Comparison of ENCODE assay signal across 10 cellular contexts in the genomic region with DNA sequence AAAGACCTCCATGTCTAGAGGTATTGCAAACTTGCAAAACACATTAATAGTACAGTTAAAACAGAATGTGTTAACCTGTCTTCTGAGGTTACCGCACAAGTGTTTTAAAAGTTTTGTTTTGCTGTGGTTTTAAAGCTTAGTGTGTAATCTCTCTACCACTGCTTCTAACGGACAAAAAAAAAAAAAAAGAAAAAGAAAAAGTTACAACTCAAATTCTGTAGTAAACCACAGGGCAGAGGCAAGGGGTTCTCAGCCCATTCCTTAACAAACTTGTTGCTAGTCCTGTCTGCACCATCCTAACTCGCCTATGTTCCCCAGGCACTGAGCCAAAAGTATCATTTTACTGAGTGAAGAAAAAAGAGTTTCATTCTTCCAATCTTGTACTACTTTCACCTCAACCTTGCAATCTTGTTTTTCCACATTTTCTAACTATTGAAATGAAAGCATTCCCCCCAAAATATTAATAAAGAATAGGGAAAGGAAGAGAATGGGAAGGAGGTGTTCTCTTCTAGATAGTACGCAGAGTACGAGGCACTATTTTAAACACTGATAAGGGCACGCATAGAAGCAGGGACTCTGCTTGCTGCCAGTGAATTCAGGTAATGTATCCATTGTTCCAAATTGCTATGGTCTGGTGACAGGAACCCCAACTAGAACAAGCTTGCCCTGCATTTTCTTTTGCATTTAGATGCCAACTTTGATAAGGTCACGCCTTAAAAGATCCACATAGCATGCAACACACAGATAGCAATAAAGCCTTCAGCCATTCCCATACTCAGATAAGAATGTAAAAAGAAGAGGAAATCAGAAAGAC. TPM values are rescaled to one million over a fixed set of nuclear protein-coding genes. Genes with fewer than 3 reads are reported as not detected.
DNase-seq lines count a peak whose midpoint lies in the region; ATAC-seq and TF ChIP-seq lines count a peak whose summit lies in the region.
"Had no signal": no experiment of that assay in that cellular context is flagged by ENCODE, and none has a peak within 500 bp of the region (broad histone marks: within the 10 kb centered on the region; RNA-seq: fewer than 3 reads in every experiment).

No MANE protein-coding gene starts in this region.

- no peak for TF ChIP-seq EP300 in suprapubic skin (IDR thresholded peaks at IDR 0.05)

- H3K4me1 Mint-ChIP-seq in activated T-cell treated with anti-CD3 and anti-CD28 coated beads, Interleukin-2, amount 50 U/mL, for 72 hours (ENCODE audit: low read depth) = peaks cover 35% of the 10 kb centered on the region
- H3K4me1 Mint-ChIP-seq in activated B cell treated with CpG ODN at 0.5 μM for 24 hours = peaks cover 40% of the 10 kb centered on the region
- H3K4me1 Mint-ChIP-seq: CD14-positive monocyte had no signal

- H3K9me3 ChIP-seq in suprapubic skin = no peaks in the 10 kb centered on the region
- H3K9me3 ChIP-seq: tibial nerve had no signal

- H3K4me3 ChIP-seq in suprapubic skin = no peak overlapping the region
- H3K4me3 ChIP-seq: tibial nerve had no signal

- DNase-seq in activated T-cell treated with anti-CD3 and anti-CD28 coated beads, Interleukin-2, amount 50 U/mL, for 72 hours = no peak
- no peak for DNase-seq in activated T-cell treated with anti-CD3 and anti-CD28 coated beads, Interleukin-2, amount 50 U/mL, for 48 hours
- no peak for DNase-seq in activated B cell treated with CpG ODN at 0.5 μM for 24 hours
- DNase-seq in left ventricle myocardium superior = no peak
- no peak for DNase-seq in suprapubic skin (ENCODE audit: low spot score in 2 of 2)
- DNase-seq in DMS53 (lab: John Stamatoyannopoulos, UW) = no peak
- no peak for DNase-seq in AML-193 (lab: John Stamatoyannopoulos, UW)
- DNase-seq in AG08396 (ENCODE audit: low spot score) = no peak

- no peaks in the 10 kb centered on the region for H3K36me3 Mint-ChIP-seq in activated T-cell treated with anti-CD3 and anti-CD28 coated beads, Interleukin-2, amount 50 U/mL, for 72 hours (ENCODE audit: insufficient read depth in 2 of 2)
- H3K36me3 Mint-ChIP-seq in activated B cell treated with CpG ODN at 0.5 μM for 24 hours (ENCODE audit: low read depth) = no peaks in the 10 kb centered on the region
- H3K36me3 Mint-ChIP-seq: CD14-positive monocyte had no signal

- CTCF ChIA-PET in activated B cell treated with CpG ODN at 0.5 μM for 24 hours (lab: Charles Lee) = no interaction called here

- no peaks in the 10 kb centered on the region for H3K36me3 ChIP-seq in suprapubic skin
- H3K36me3 ChIP-seq: tibial nerve had no signal

- H3K27ac Mint-ChIP-seq in activated T-cell treated with anti-CD3 and anti-CD28 coated beads, Interleukin-2, amount 50 U/mL, for 72 hours = peak overlapping the region; percentile 70
- H3K27ac Mint-ChIP-seq in activated B cell treated with CpG ODN at 0.5 μM for 24 hours = no peak overlapping the region

- TF ChIP-seq POLR2A in suprapubic skin (IDR thresholded peaks at IDR 0.05) = no peak

- WGBS in suprapubic skin = 39% methylated on average over 7 of the region's 7 CpGs

- no peak for TF ChIP-seq CTCF in activated B cell treated with CpG ODN at 0.5 μM for 24 hours (IDR thresholded peaks at IDR 0.05)
- TF ChIP-seq CTCF in suprapubic skin (IDR thresholded peaks at IDR 0.05) = no peak

- peaks cover 8% of the 10 kb centered on the region for H3K27me3 Mint-ChIP-seq in activated T-cell treated with anti-CD3 and anti-CD28 coated beads, Interleukin-2, amount 50 U/mL, for 72 hours (ENCODE audit: low read depth)
- H3K27me3 Mint-ChIP-seq in activated B cell treated with CpG ODN at 0.5 μM for 24 hours = no peaks in the 10 kb centered on the region

- peak overlapping the region; percentile 81 for H3K27ac ChIP-seq in suprapubic skin
- H3K27ac ChIP-seq: tibial nerve had no signal

- peak; percentile 58 to 60 for ATAC-seq in activated T-cell treated with anti-CD3 and anti-CD28 coated beads, Interleukin-2, amount 50 U/mL, for 72 hours (replicated peaks in 1 of 2)
- ATAC-seq in activated B cell treated with CpG ODN at 0.5 μM for 24 hours (ENCODE audit: low read depth) (no peak), left ventricle myocardium superior (peak; percentile 92)

- peaks cover 20% of the 10 kb centered on the region for H3K4me1 ChIP-seq in suprapubic skin

- POLR2A ChIA-PET in activated B cell treated with CpG ODN at 0.5 μM for 24 hours (lab: Charles Lee) = interaction anchor here (0.6 kb wide), 1 partner anchor 48 kb away, joined by 6 read pairs; no protein-coding TSS in a partner anchor

- intact Hi-C loops in activated B cell treated with CpG ODN at 0.5 μM for 24 hours (cut with micrococcal nuclease) (no loop called here), left ventricle myocardium superior (cut with micrococcal nuclease) (no loop called here)

- H3K9me3 Mint-ChIP-seq in activated T-cell treated with anti-CD3 and anti-CD28 coated beads, Interleukin-2, amount 50 U/mL, for 72 hours = no peaks in the 10 kb centered on the region
- no peaks in the 10 kb centered on the region for H3K9me3 Mint-ChIP-seq in activated B cell treated with CpG ODN at 0.5 μM for 24 hours
- H3K9me3 Mint-ChIP-seq: CD14-positive monocyte had no signal

- peak overlapping the region; percentile 42 to 63 for H3K4me3 Mint-ChIP-seq in activated T-cell treated with anti-CD3 and anti-CD28 coated beads, Interleukin-2, amount 50 U/mL, for 72 hours
- peak overlapping the region; percentile 53 for H3K4me3 Mint-ChIP-seq in activated B cell treated with CpG ODN at 0.5 μM for 24 hours
- H3K4me3 Mint-ChIP-seq: CD14-positive monocyte had no signal

- H3K27me3 ChIP-seq in suprapubic skin = no peaks in the 10 kb centered on the region
- H3K27me3 ChIP-seq: tibial nerve had no signal

RNA-seq across cellular contexts. Expression of a gene that starts 47.1 kb away (rescaled TPM):
- 10 to 100 TPM in 1 of 2 donors, 1 to 10 TPM in 1; 9.8 to 19.1 TPM for total RNA-seq in activated T-cell treated with anti-CD3 and anti-CD28 coated beads, Interleukin-2, amount 50 U/mL, for 72 hours
- total RNA-seq in activated B cell treated with CpG ODN at 0.5 μM for 24 hours = 51.5 and 60.2 TPM in 2 replicates
- 6.1 TPM for total RNA-seq in left ventricle myocardium superior
- total RNA-seq in suprapubic skin = 10 to 100 TPM; 38.3 to 95.3 (median 66.5) TPM
